ENCODE assay signal across 8 cellular contexts in the genomic region with DNA sequence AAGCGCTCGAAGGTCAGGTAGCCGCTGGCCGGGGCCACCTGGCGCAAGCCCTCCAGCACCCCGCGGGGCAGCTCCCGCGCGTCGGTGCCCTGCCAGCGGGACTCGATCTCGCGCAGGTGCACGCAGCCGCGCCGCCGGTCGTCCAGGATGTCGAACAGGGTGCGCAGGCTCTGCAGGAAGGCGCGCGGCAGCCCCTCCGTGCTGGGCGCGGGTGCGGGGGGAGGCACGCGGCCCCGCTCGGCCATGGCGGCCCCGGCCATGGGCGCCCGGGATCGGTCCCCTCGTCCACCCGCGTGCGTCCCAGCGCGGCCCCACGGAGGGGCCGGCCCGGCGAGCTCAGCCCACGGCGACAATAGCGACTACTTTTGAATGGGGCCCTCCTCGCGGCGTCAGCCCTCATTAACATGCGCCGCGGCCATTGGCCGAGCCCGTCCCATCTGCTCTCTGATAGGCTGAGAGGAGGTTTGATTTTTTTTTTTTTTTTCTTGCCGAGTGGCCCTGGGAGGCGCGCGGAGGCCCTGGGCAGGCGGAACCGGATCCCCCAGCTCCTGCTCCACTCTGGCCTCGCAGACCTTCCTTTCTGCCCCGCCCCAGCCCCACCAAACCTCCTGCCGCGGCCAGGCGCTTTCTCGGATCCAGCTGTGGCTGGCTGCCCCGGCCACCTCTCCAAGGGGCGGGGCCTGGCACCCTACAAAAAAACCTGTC. TPM values are rescaled to one million over a fixed set of nuclear protein-coding genes. Genes with fewer than 3 reads are reported as not detected.
DNase-seq lines count a peak whose midpoint lies in the region; ATAC-seq and TF ChIP-seq lines count a peak whose summit lies in the region.

A gene with protein sequence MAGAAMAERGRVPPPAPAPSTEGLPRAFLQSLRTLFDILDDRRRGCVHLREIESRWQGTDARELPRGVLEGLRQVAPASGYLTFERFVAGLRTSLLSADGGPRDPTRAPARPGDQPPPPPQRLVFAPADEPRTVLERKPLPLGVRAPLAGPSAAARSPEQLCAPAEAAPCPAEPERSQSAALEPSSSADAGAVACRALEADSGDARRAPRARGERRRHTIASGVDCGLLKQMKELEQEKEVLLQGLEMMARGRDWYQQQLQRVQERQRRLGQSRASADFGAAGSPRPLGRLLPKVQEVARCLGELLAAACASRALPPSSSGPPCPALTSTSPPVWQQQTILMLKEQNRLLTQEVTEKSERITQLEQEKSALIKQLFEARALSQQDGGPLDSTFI (minus strand): TSS at position 357 of the 705 bp plus-strand sequence. CDS start 97 bp downstream, at position 260.

- POLR2A ChIA-PET in Panc1 (lab: Charles Lee), result interaction anchor here (0.6 kb wide), 1 partner anchor 369 kb away, joined by 8 read pairs; no protein-coding TSS in a partner anchor

- in situ Hi-C loops in Panc1 (cut with HindIII; ENCODE audit: low pct_unique_long_range_greater_than_20kb, low sequenced_read_pairs), result no loop called here

- intact Hi-C loops in Panc1 (cut with micrococcal nuclease; ENCODE audit: unreplicated experiment), result no loop called here

- no peaks in the 10 kb centered on the region for H3K9me3 ChIP-seq in KOPT-K1 (ENCODE audit: insufficient read depth, low read length, poor library complexity, severe bottlenecking)
- no peaks in the 10 kb centered on the region for H3K9me3 ChIP-seq in Panc1 (ENCODE audit: control insufficient read depth, insufficient read depth, low read depth, low read length)

- TF ChIP-seq CTCF in Panc1 (IDR thresholded peaks at IDR 0.05), result no peak

- ATAC-seq in GM21619 (IDR thresholded peaks at IDR 0.05; ENCODE audit: unreplicated experiment), result peak; percentile 65
- peak; percentile 89 for ATAC-seq in Panc1
- peak; percentile 85 for ATAC-seq in esophagus mucosa

- no TSS peak for BruUV-seq in Panc1 (replicated peaks; lab: Mats Ljungman, UMichigan)

- peaks cover 2% of the 10 kb centered on the region; the same call in 1 of the 2 replicates for H3K4me1 ChIP-seq in Panc1 (ENCODE audit: control insufficient read depth, insufficient read depth, low read length)

- H3K27me3 ChIP-seq in Panc1 (ENCODE audit: control insufficient read depth, insufficient read depth, low read length), result no peaks in the 10 kb centered on the region

- no peaks in the 10 kb centered on the region; the same call in 1 of the 2 replicates for H3K36me3 ChIP-seq in KOPT-K1 (ENCODE audit: insufficient read depth, low read length)
- no peaks in the 10 kb centered on the region; the same call in 1 of the 2 replicates for H3K36me3 ChIP-seq in Panc1 (ENCODE audit: control insufficient read depth, insufficient read depth, low read length)

- peak within 1 kb of the TSS; percentile 53 for H3K4me3 ChIP-seq in Panc1 (ENCODE audit: low read depth in 2 of 2, low read length in 2 of 2)

- DNase-seq in DMS 273 treated with DMSO at 0.1 percent for 48 hours (lab: John Stamatoyannopoulos, UW), result peak; percentile 80
- no peak for DNase-seq in Panc1 (ENCODE audit: low read depth, low spot score)
- peak; percentile 83 for DNase-seq in activated T-cell treated with anti-CD3 and anti-CD28 coated beads, Interleukin-2, amount 50 U/mL, for 1 hour
- peak; percentile 88 for DNase-seq in myocyte (ENCODE audit: low read depth)
- peak; percentile 68 to 75 for DNase-seq in stimulated activated CD8-positive, alpha-beta memory T cell treated with anti-CD3 and anti-CD28 coated beads, Interleukin-7, amount 100 ng/mL, for 48 hours (ENCODE audit: extremely low read depth in 1 of 2, low read depth in 1 of 2)

- H3K27ac ChIP-seq in KOPT-K1 (ENCODE audit: low read depth, low read length, poor library complexity, severe bottlenecking) (peak within 1 kb of the TSS; percentile 37), Panc1 (ENCODE audit: low read length) (peak within 1 kb of the TSS; percentile 66)

- CTCF ChIA-PET in Panc1 (lab: Charles Lee), result interaction anchor here (0.6 to 1.0 kb wide), 2 partner anchors 13 to 194 kb away, joined by 3 to 4 read pairs; no protein-coding TSS in a partner anchor

RNA-seq across cellular contexts. Expression of the gene that starts here (rescaled TPM):
- total RNA-seq in Panc1 (2021; ENCODE audit: unreplicated experiment) (18.4 TPM), esophagus mucosa (13.8 TPM), myocyte (1.9 and 4.7 TPM in 2 replicates)
- polyA plus RNA-seq in Panc1 (2012; ENCODE audit: insufficient read length), result 11.5 TPM
- polyA plus RNA-seq in myocyte (2012), result 0.58 TPM
